ENCODE assay signal across 8 cellular contexts in genomic region chr10:87658858-87659555, GRCh38. TPM values are rescaled to one million over a fixed set of nuclear protein-coding genes. Genes with fewer than 3 reads are reported as not detected.
DNase-seq lines count a peak whose midpoint lies in the region; ATAC-seq, FAIRE-seq and TF ChIP-seq lines count a peak whose summit lies in the region.

No MANE protein-coding gene starts in this region.

- POLR2A ChIA-PET in PC-3 (lab: Charles Lee; ENCODE audit: unreplicated experiment), result no interaction called here

- H3K4me2 ChIP-seq in PC-3 (ENCODE audit: low read length), result peak overlapping the region; percentile 97

- no TSS peak for BruUV-seq in PC-3 (replicated peaks; lab: Mats Ljungman, UMichigan)

- H3K36me3 ChIP-seq in ES-I3 (ENCODE audit: insufficient read depth, low read length) (no peaks in the 10 kb centered on the region), PC-3 (ENCODE audit: low read depth, low read length) (no peaks in the 10 kb centered on the region; the same call in 1 of the 2 replicates), esophagus muscularis mucosa (no peaks in the 10 kb centered on the region), pancreas (no peaks in the 10 kb centered on the region)

- TF ChIP-seq POLR2A in esophagus muscularis mucosa (IDR thresholded peaks at IDR 0.05; ENCODE audit: low read depth), result no peak

- peak overlapping the region; percentile 93; the same call in 1 of the 2 replicates for H3K4me3 ChIP-seq in PC-3 (ENCODE audit: low read length)
- H3K4me3 ChIP-seq in esophagus muscularis mucosa, result peak overlapping the region; percentile 62 to 81 (median 70)
- peak overlapping the region; percentile 33 to 90 (median 78) for H3K4me3 ChIP-seq in pancreas

- H3K79me2 ChIP-seq in PC-3 (ENCODE audit: low read length), result peaks cover 27% of the 10 kb centered on the region

- no peaks in the 10 kb centered on the region for H3K27me3 ChIP-seq in PC-3 (ENCODE audit: low read length)
- peaks cover 0 to 27% (median 4%) of the 10 kb centered on the region in 4 donors for H3K27me3 ChIP-seq in esophagus muscularis mucosa
- no peaks in the 10 kb centered on the region for H3K27me3 ChIP-seq in pancreas

- intact Hi-C loops in PC-3 (cut with micrococcal nuclease) (loop anchor here (2.0 kb wide), 1 partner anchor 36 kb away; no protein-coding TSS in a partner anchor), esophagus muscularis mucosa (cut with DNase I) (loop anchor here (5.0 kb wide), 1 partner anchor 122 kb away; no protein-coding TSS in a partner anchor), pancreas (cut with DNase I) (loop anchor here in 2 of 3 donors (5.0 to 10.0 kb wide), 2 partner anchors 78 to 124 kb away; no protein-coding TSS in a partner anchor)

- TF ChIP-seq CTCF in PC-3 (conservative IDR thresholded peaks at IDR 0.05; ENCODE audit: low read depth, low read length), result no peak
- no peak for TF ChIP-seq CTCF in esophagus muscularis mucosa (IDR thresholded peaks at IDR 0.05)
- TF ChIP-seq CTCF in pancreas (IDR thresholded peaks at IDR 0.05), result no peak

- no peaks in the 10 kb centered on the region for H4K20me1 ChIP-seq in PC-3 (ENCODE audit: low read length)

- H3K4me1 ChIP-seq in ES-I3 (ENCODE audit: insufficient read depth, low read length) (peaks cover 28% of the 10 kb centered on the region), PC-3 (ENCODE audit: insufficient read depth, low read length) (peaks cover 29% of the 10 kb centered on the region), esophagus muscularis mucosa (peaks cover 8 to 31% (median 27%) of the 10 kb centered on the region in 4 donors), pancreas (peaks cover 3 to 9% (median 7%) of the 10 kb centered on the region in 3 donors)

- peak overlapping the region; percentile 91 for H3K9ac ChIP-seq in ES-I3 (ENCODE audit: low read depth, low read length)
- H3K9ac ChIP-seq in PC-3 (ENCODE audit: low read length), result no peak overlapping the region

- 66% methylated on average over 13 of the region's 15 CpGs for WGBS in esophagus muscularis mucosa
- 70 to 75% methylated on average over 13 to 15 of the region's 15 CpGs for WGBS in pancreas, 2 donors

- no peaks in the 10 kb centered on the region for H3K9me2 ChIP-seq in PC-3 (replicated peaks; ENCODE audit: low read length)

- H3K27ac ChIP-seq in PC-3 (ENCODE audit: low read length) (no peak overlapping the region), esophagus muscularis mucosa (replicated peaks in 1 of 4) (peak overlapping the region; percentile 65 to 80 (median 75)), pancreas (peak overlapping the region; percentile 58 to 89 (median 76))

- H3F3A ChIP-seq in PC-3 (ENCODE audit: low read length, unreplicated experiment), result no peaks in the 10 kb centered on the region

- ATAC-seq in PC-3, result no peak
- ATAC-seq in pancreas, result peak in 1 of 4 donors; percentile 21
- ATAC-seq in HG03571 (IDR thresholded peaks at IDR 0.05; ENCODE audit: unreplicated experiment), result no peak

- H3K9me3 ChIP-seq in ES-I3 (ENCODE audit: control insufficient read depth, insufficient read depth, low read length), result no peaks in the 10 kb centered on the region
- no peaks in the 10 kb centered on the region for H3K9me3 ChIP-seq in PC-3 (ENCODE audit: low read length)
- no peaks in the 10 kb centered on the region for H3K9me3 ChIP-seq in esophagus muscularis mucosa
- H3K9me3 ChIP-seq in pancreas, result no peaks in the 10 kb centered on the region

- no peak for DNase-seq in PC-3
- DNase-seq in esophagus muscularis mucosa (ENCODE audit: extremely low spot score), result no peak
- no peak for DNase-seq in pancreas
- DNase-seq in NK-92 treated with Interleukin-12 subunit alpha and Interleukin-12 subunit beta, amount 100 ng/mL, for 24 hours (lab: John Stamatoyannopoulos, UW), result no peak
- no peak for DNase-seq in DMS153 (lab: John Stamatoyannopoulos, UW)
- DNase-seq in amniotic stem cell (lab: John Stamatoyannopoulos, UW), result no peak

- TF ChIP-seq EP300 in esophagus muscularis mucosa (IDR thresholded peaks at IDR 0.05), result no peak

- CTCF ChIA-PET in PC-3 (lab: Charles Lee), result no interaction called here

- no peak for FAIRE-seq in pancreas (lab: Jason Lieb, UNC)

- H2AFZ ChIP-seq in PC-3 (ENCODE audit: low read length), result no peak overlapping the region; the same call in 1 of the 2 replicates

RNA-seq across cellular contexts. Expression of gene PAPSS2, which starts 0.7 kb away (rescaled TPM):
- total RNA-seq in PC-3 (2014; rRNA removed) (16.4 and 17.3 TPM in 2 replicates), esophagus muscularis mucosa (10 to 100 TPM in 3 of 4 donors, 1 to 10 TPM in 1; 9.6 to 16.7 (median 14.9) TPM), pancreas (10 to 100 TPM; 29.4 to 54.7 (median 39.9) TPM)
- polyA plus RNA-seq in pancreas, result 10 to 100 TPM in 1 of 2 donors, 1 to 10 TPM in 1; 10.0 to 49.5 TPM
